Comparison of ENCODE assay signal across 28 cellular contexts in the genomic region with DNA sequence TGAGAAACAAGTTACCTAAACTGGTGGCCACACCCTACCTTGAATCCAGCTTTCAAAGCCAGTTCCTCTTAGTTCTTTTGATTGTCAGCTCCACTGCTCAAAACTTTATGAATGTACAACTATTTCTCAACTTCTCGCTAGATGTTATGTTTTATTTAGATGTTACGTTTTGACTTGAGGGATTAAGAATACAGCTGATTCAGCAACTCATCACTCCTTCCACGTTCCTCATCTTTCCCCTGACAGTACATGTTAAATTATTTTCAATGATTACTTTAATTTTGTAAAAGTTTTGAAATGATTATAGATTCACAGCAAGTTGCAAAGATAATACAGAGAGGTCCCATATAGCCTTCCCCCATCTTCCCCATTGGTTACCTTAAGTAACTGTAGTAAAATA.
"Had no signal": no experiment of that assay in that cellular context is flagged by ENCODE, and none has a peak within 500 bp of the region (broad histone marks: within the 10 kb centered on the region; RNA-seq: fewer than 3 reads in every experiment).

No MANE protein-coding gene starts in this region.

- H3K27me3 ChIP-seq: colonic mucosa, esophagus squamous epithelium, foreskin keratinocyte, gastrocnemius medialis, gastroesophageal sphincter, heart left ventricle, hepatocyte had no signal

- H3K9me3 ChIP-seq: colonic mucosa, gastrocnemius medialis had no signal

- H3K36me3 ChIP-seq: colonic mucosa, esophagus muscularis mucosa, esophagus squamous epithelium, gastrocnemius medialis, gastroesophageal sphincter, heart left ventricle, heart right ventricle had no signal

- FAIRE-seq: endometrium, endothelial cell of umbilical vein, frontal cortex had no signal

- ATAC-seq: effector memory CD8-positive, alpha-beta T cell; esophagus mucosa; foreskin keratinocyte; gastrocnemius medialis; gastroesophageal sphincter; heart left ventricle; heart right ventricle had no signal

- H3K27ac ChIP-seq: colonic mucosa, coronary artery, dorsolateral prefrontal cortex, epithelial cell of prostate, esophagus muscularis mucosa, esophagus squamous epithelium, foreskin keratinocyte, gastrocnemius medialis, gastroesophageal sphincter, heart left ventricle, heart right ventricle, hepatocyte had no signal

- H3K4me3 ChIP-seq: colonic mucosa, coronary artery, dorsolateral prefrontal cortex, esophagus muscularis mucosa, esophagus squamous epithelium, gastrocnemius medialis, gastroesophageal sphincter, heart left ventricle, heart right ventricle, hepatocyte had no signal

- H3K4me2 ChIP-seq: hepatocyte had no signal

- H3K4me1 ChIP-seq: colonic mucosa, esophagus muscularis mucosa, esophagus squamous epithelium, foreskin keratinocyte, gastrocnemius medialis, gastroesophageal sphincter, heart left ventricle, heart right ventricle had no signal

- DNase-seq: colonic mucosa; cortex of kidney; dermis blood vessel endothelial cell; dorsolateral prefrontal cortex; effector CD4-positive, alpha-beta T cell; effector CD8-positive, alpha-beta T cell; effector memory CD4-positive, alpha-beta T cell; effector memory CD8-positive, alpha-beta T cell; endodermal cell; erythroblast; esophagus squamous epithelium; foreskin fibroblast; foreskin keratinocyte; foreskin melanocyte; gastrocnemius medialis; glutamatergic neuron; head of caudate nucleus; heart left ventricle; heart right ventricle had no signal

- H3K79me2 ChIP-seq: hepatocyte had no signal

- H2AFZ ChIP-seq: hepatocyte had no signal
